In genomic region chr6:154907293-154907692, GRCh38 we compare ENCODE assay signal across 14 cellular contexts.
"Had no signal": no experiment of that assay in that cellular context is flagged by ENCODE, and none has a peak within 500 bp of the region (broad histone marks: within the 10 kb centered on the region; RNA-seq: fewer than 3 reads in every experiment).

No MANE protein-coding gene starts in this region.

- H3K4me1 ChIP-seq: colonic mucosa, psoas muscle, right lobe of liver, testis had no signal

- H3K27me3 ChIP-seq: colonic mucosa, right lobe of liver, testis had no signal

- DNase-seq: activated CD4-positive, CD25-positive, alpha-beta regulatory T cell treated with anti-CD3 and anti-CD28 coated beads, Interleukin-2, amount 50 U/mL, for 72 hours; activated naive CD4-positive, alpha-beta T cell treated with Interleukin-2 at 50 U/mL for 16 hours; colonic mucosa; effector CD8-positive, alpha-beta T cell; hypothalamus; left cardiac atrium; midbrain; psoas muscle; right lobe of liver; T-helper 1 cell; T1000; testis had no signal

- H3K27ac ChIP-seq: colonic mucosa, psoas muscle, right lobe of liver, testis had no signal

- H3K4me3 ChIP-seq: colonic mucosa, lung, psoas muscle, right lobe of liver, testis had no signal

- H3K36me3 ChIP-seq: colonic mucosa, right lobe of liver had no signal

- H3K9me3 ChIP-seq: colonic mucosa, psoas muscle, right lobe of liver, testis had no signal

- ATAC-seq: right lobe of liver, SK-N-SH treated with all-trans-retinoic acid at 6 μM for 48 hours had no signal
